In the genomic region with DNA sequence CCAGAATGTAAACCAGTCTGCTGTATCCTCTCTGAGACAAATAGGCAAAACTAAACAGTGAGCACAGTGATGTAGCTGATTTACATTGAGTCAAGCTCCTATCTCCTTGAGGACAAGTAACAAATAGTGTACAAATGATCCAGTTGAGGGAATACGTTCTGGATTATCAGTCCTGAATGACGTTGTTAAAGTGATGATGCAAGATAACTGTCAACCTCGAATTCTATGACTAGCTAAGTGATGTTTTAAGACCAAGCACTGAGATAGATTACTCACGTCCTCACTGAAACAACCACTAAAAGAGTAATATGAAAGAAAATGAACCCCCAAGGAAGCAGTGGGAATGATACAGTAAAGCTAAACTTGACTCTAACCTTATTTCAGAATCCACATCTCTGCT, we compare ENCODE assay signal across 1 cellular context.
TF ChIP-seq lines count a peak whose summit lies in the region.

No MANE protein-coding gene starts in this region.

TF ChIP-seq in GM12878, 131 proteins besides CTCF, POLR2A, EP300 and RAD21 (continued from another document):
- TF ChIP-seq CUX1 (IDR thresholded peaks at IDR 0.05; ENCODE audit: insufficient replicate concordance, low read depth, low read length) (no peak), BMI1 (IDR thresholded peaks at IDR 0.05; ENCODE audit: borderline replicate concordance) (no peak), ZNF274 (IDR thresholded peaks at IDR 0.05; ENCODE audit: insufficient read depth, insufficient read length) (no peak), NBN (IDR thresholded peaks at IDR 0.05) (no peak), PML (IDR thresholded peaks at IDR 0.05; ENCODE audit: low read length) (no peak)
